In the genomic region with DNA sequence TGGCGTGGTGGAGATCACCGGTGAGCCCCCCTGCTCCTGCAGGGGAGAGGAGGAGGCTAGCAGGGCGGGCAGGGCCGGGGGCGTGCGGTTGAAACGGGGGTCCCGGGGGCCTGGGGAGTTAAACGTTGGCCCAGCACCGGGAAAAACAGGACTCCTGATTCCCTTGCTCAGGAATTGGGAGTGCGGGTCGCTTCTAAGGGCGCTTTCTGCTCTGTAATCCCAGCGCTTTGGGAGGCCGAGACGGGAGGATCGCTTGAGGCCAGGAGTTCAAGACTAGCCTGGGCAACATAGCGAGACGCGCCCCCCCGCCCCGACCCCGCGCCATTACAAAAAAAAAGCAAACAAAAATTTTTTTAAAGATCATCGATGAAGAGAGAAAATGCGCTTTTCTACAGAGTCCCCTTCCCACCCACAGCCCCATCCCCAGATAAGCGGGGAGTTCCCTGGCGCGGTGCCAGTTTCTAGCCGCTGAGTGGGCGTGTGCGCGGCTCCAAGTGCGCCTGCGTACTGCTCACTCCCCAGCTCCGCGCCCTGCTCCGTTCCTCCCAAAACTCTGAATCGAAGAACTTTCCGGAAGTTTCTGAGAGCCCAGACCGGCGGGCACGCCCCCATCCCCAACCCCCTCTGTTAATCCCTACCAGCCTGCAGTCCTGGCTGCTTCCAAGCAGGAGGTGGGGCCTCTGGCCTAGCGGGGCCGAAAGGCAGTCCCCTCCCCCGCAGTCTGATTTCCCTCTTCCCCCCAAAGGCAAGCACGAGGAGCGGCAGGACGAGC, we compare ENCODE assay signal across 1 cellular context.
TF ChIP-seq lines count a peak whose summit lies in the region.

No MANE protein-coding gene starts in this region.

TF ChIP-seq in GM12878, 131 proteins besides CTCF, POLR2A, EP300 and RAD21 (continued from another document and continues in another):
- TF ChIP-seq, protein P1, sequence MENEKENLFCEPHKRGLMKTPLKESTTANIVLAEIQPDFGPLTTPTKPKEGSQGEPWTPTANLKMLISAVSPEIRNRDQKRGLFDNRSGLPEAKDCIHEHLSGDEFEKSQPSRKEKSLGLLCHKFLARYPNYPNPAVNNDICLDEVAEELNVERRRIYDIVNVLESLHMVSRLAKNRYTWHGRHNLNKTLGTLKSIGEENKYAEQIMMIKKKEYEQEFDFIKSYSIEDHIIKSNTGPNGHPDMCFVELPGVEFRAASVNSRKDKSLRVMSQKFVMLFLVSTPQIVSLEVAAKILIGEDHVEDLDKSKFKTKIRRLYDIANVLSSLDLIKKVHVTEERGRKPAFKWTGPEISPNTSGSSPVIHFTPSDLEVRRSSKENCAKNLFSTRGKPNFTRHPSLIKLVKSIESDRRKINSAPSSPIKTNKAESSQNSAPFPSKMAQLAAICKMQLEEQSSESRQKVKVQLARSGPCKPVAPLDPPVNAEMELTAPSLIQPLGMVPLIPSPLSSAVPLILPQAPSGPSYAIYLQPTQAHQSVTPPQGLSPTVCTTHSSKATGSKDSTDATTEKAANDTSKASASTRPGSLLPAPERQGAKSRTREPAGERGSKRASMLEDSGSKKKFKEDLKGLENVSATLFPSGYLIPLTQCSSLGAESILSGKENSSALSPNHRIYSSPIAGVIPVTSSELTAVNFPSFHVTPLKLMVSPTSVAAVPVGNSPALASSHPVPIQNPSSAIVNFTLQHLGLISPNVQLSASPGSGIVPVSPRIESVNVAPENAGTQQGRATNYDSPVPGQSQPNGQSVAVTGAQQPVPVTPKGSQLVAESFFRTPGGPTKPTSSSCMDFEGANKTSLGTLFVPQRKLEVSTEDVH (IDR thresholded peaks at IDR 0.05; ENCODE audit: low read depth, partially characterized antibody), result no peak
- no peak for TF ChIP-seq ZZZ3 (IDR thresholded peaks at IDR 0.05; ENCODE audit: control insufficient read depth, insufficient read length, low read depth)
- no peak for TF ChIP-seq JUNB (IDR thresholded peaks at IDR 0.05)
- peak; percentile 43; the same call in 1 of the 2 replicates for TF ChIP-seq ZNF217 (IDR thresholded peaks at IDR 0.05)
- TF ChIP-seq, protein P2, sequence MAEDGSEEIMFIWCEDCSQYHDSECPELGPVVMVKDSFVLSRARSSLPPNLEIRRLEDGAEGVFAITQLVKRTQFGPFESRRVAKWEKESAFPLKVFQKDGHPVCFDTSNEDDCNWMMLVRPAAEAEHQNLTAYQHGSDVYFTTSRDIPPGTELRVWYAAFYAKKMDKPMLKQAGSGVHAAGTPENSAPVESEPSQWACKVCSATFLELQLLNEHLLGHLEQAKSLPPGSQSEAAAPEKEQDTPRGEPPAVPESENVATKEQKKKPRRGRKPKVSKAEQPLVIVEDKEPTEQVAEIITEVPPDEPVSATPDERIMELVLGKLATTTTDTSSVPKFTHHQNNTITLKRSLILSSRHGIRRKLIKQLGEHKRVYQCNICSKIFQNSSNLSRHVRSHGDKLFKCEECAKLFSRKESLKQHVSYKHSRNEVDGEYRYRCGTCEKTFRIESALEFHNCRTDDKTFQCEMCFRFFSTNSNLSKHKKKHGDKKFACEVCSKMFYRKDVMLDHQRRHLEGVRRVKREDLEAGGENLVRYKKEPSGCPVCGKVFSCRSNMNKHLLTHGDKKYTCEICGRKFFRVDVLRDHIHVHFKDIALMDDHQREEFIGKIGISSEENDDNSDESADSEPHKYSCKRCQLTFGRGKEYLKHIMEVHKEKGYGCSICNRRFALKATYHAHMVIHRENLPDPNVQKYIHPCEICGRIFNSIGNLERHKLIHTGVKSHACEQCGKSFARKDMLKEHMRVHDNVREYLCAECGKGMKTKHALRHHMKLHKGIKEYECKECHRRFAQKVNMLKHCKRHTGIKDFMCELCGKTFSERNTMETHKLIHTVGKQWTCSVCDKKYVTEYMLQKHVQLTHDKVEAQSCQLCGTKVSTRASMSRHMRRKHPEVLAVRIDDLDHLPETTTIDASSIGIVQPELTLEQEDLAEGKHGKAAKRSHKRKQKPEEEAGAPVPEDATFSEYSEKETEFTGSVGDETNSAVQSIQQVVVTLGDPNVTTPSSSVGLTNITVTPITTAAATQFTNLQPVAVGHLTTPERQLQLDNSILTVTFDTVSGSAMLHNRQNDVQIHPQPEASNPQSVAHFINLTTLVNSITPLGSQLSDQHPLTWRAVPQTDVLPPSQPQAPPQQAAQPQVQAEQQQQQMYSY (CRISPR knock-in tag; IDR thresholded peaks at IDR 0.05), result no peak
- no peak for TF ChIP-seq HDGF (IDR thresholded peaks at IDR 0.05)
- TF ChIP-seq SMAD5 (IDR thresholded peaks at IDR 0.05; ENCODE audit: low read depth), result no peak; the same call in 1 of the 2 replicates
- TF ChIP-seq, protein P3, sequence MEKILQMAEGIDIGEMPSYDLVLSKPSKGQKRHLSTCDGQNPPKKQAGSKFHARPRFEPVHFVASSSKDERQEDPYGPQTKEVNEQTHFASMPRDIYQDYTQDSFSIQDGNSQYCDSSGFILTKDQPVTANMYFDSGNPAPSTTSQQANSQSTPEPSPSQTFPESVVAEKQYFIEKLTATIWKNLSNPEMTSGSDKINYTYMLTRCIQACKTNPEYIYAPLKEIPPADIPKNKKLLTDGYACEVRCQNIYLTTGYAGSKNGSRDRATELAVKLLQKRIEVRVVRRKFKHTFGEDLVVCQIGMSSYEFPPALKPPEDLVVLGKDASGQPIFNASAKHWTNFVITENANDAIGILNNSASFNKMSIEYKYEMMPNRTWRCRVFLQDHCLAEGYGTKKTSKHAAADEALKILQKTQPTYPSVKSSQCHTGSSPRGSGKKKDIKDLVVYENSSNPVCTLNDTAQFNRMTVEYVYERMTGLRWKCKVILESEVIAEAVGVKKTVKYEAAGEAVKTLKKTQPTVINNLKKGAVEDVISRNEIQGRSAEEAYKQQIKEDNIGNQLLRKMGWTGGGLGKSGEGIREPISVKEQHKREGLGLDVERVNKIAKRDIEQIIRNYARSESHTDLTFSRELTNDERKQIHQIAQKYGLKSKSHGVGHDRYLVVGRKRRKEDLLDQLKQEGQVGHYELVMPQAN (conservative IDR thresholded peaks at IDR 0.05), result no peak
- TF ChIP-seq, protein P4, sequence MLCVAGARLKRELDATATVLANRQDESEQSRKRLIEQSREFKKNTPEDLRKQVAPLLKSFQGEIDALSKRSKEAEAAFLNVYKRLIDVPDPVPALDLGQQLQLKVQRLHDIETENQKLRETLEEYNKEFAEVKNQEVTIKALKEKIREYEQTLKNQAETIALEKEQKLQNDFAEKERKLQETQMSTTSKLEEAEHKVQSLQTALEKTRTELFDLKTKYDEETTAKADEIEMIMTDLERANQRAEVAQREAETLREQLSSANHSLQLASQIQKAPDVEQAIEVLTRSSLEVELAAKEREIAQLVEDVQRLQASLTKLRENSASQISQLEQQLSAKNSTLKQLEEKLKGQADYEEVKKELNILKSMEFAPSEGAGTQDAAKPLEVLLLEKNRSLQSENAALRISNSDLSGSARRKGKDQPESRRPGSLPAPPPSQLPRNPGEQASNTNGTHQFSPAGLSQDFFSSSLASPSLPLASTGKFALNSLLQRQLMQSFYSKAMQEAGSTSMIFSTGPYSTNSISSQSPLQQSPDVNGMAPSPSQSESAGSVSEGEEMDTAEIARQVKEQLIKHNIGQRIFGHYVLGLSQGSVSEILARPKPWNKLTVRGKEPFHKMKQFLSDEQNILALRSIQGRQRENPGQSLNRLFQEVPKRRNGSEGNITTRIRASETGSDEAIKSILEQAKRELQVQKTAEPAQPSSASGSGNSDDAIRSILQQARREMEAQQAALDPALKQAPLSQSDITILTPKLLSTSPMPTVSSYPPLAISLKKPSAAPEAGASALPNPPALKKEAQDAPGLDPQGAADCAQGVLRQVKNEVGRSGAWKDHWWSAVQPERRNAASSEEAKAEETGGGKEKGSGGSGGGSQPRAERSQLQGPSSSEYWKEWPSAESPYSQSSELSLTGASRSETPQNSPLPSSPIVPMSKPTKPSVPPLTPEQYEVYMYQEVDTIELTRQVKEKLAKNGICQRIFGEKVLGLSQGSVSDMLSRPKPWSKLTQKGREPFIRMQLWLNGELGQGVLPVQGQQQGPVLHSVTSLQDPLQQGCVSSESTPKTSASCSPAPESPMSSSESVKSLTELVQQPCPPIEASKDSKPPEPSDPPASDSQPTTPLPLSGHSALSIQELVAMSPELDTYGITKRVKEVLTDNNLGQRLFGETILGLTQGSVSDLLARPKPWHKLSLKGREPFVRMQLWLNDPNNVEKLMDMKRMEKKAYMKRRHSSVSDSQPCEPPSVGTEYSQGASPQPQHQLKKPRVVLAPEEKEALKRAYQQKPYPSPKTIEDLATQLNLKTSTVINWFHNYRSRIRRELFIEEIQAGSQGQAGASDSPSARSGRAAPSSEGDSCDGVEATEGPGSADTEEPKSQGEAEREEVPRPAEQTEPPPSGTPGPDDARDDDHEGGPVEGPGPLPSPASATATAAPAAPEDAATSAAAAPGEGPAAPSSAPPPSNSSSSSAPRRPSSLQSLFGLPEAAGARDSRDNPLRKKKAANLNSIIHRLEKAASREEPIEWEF (IDR thresholded peaks at IDR 0.05; ENCODE audit: insufficient replicate concordance, low read depth, low read length), result no peak
- TF ChIP-seq EZH2 (IDR thresholded peaks at IDR 0.05; ENCODE audit: borderline replicate concordance, control insufficient read depth, low read depth, low read length), result no peak
- TF ChIP-seq EGR1 (IDR thresholded peaks at IDR 0.05; ENCODE audit: borderline replicate concordance in 1 of 2, low read depth in 2 of 2, low read length in 2 of 2), result peak in 1 of 2 experiments; percentile 91; a peak in 2 of 3 replicates
- TF ChIP-seq, protein P5, sequence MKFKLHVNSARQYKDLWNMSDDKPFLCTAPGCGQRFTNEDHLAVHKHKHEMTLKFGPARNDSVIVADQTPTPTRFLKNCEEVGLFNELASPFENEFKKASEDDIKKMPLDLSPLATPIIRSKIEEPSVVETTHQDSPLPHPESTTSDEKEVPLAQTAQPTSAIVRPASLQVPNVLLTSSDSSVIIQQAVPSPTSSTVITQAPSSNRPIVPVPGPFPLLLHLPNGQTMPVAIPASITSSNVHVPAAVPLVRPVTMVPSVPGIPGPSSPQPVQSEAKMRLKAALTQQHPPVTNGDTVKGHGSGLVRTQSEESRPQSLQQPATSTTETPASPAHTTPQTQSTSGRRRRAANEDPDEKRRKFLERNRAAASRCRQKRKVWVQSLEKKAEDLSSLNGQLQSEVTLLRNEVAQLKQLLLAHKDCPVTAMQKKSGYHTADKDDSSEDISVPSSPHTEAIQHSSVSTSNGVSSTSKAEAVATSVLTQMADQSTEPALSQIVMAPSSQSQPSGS (IDR thresholded peaks at IDR 0.05; ENCODE audit: low read length), result no peak
- no peak for TF ChIP-seq RCOR1 (conservative IDR thresholded peaks at IDR 0.05; ENCODE audit: low read depth, low read length)
- 0 out of 2 replicates have a peak, but pooled peaks have one; percentile 16 for TF ChIP-seq RUNX3 (IDR thresholded peaks at IDR 0.05; ENCODE audit: low read length)
- no peak for TF ChIP-seq RBBP5 (conservative IDR thresholded peaks at IDR 0.05)
- peak; percentile 99 for TF ChIP-seq SMAD1 (IDR thresholded peaks at IDR 0.05; ENCODE audit: low read depth, partially characterized antibody)
- no peak for TF ChIP-seq SREBF2 (IDR thresholded peaks at IDR 0.05; ENCODE audit: low read length)
- TF ChIP-seq SREBF1 (IDR thresholded peaks at IDR 0.05; ENCODE audit: low read length), result no peak
- peak; percentile 48 for TF ChIP-seq NRF1 (conservative IDR thresholded peaks at IDR 0.05; ENCODE audit: low read depth, low read length)
- TF ChIP-seq BHLHE40 (IDR thresholded peaks at IDR 0.05; ENCODE audit: borderline replicate concordance in 1 of 2, low read depth in 2 of 2, low read length in 1 of 2), result peak in 1 of 2 experiments; percentile 54; a peak in 1 of 4 replicates
- TF ChIP-seq IKZF1 (conservative IDR thresholded peaks at IDR 0.05), result peak; percentile 42; the same call in 1 of the 2 replicates
- no peak for TF ChIP-seq IRF4 (IDR thresholded peaks at IDR 0.05; ENCODE audit: low read depth, low read length)
- TF ChIP-seq, protein P6, sequence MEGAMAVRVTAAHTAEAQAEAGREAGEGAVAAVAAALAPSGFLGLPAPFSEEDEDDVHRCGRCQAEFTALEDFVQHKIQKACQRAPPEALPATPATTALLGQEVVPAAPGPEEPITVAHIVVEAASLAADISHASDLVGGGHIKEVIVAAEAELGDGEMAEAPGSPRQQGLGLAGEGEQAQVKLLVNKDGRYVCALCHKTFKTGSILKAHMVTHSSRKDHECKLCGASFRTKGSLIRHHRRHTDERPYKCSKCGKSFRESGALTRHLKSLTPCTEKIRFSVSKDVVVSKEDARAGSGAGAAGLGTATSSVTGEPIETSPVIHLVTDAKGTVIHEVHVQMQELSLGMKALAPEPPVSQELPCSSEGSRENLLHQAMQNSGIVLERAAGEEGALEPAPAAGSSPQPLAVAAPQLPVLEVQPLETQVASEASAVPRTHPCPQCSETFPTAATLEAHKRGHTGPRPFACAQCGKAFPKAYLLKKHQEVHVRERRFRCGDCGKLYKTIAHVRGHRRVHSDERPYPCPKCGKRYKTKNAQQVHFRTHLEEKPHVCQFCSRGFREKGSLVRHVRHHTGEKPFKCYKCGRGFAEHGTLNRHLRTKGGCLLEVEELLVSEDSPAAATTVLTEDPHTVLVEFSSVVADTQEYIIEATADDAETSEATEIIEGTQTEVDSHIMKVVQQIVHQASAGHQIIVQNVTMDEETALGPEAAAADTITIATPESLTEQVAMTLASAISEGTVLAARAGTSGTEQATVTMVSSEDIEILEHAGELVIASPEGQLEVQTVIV (IDR thresholded peaks at IDR 0.05; ENCODE audit: borderline replicate concordance, partially characterized antibody), result no peak
- TF ChIP-seq, protein P7, sequence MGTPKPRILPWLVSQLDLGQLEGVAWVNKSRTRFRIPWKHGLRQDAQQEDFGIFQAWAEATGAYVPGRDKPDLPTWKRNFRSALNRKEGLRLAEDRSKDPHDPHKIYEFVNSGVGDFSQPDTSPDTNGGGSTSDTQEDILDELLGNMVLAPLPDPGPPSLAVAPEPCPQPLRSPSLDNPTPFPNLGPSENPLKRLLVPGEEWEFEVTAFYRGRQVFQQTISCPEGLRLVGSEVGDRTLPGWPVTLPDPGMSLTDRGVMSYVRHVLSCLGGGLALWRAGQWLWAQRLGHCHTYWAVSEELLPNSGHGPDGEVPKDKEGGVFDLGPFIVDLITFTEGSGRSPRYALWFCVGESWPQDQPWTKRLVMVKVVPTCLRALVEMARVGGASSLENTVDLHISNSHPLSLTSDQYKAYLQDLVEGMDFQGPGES (IDR thresholded peaks at IDR 0.05), result no peak
- no peak for TF ChIP-seq NFXL1 (IDR thresholded peaks at IDR 0.05; ENCODE audit: borderline replicate concordance)
- TF ChIP-seq TBL1XR1 (IDR thresholded peaks at IDR 0.05; ENCODE audit: low read depth, low read length), result no peak
- TF ChIP-seq RAD51 (IDR thresholded peaks at IDR 0.05), result no peak
- peak; percentile 58; the same call in 1 of the 2 replicates for TF ChIP-seq CHD2 (IDR thresholded peaks at IDR 0.05; ENCODE audit: borderline replicate concordance, low read depth, low read length)
- peak; percentile 19; the same call in 1 of the 2 replicates for TF ChIP-seq MXI1 (IDR thresholded peaks at IDR 0.05; ENCODE audit: low read depth, low read length)
